ENCODE assay signal across 24 cellular contexts in genomic region chr17:82565551-82565950, GRCh38. TPM values are rescaled to one million over a fixed set of nuclear protein-coding genes. Genes with fewer than 3 reads are reported as not detected.
DNase-seq lines count a peak whose midpoint lies in the region; ATAC-seq, FAIRE-seq and TF ChIP-seq lines count a peak whose summit lies in the region.
"Had no signal": no experiment of that assay in that cellular context is flagged by ENCODE, and none has a peak within 500 bp of the region (broad histone marks: within the 10 kb centered on the region; RNA-seq: fewer than 3 reads in every experiment).

No MANE protein-coding gene starts in this region.

- in situ Hi-C loops in GM12878 (cut with MboI) = no loop called here

- no peaks in the 10 kb centered on the region for H3K27me3 Mint-ChIP-seq in MCF 10A (ENCODE audit: insufficient read depth, unreplicated experiment)
- H3K27me3 Mint-ChIP-seq: progenitor cell of endocrine pancreas; stimulated activated naive CD8-positive, alpha-beta T cell treated with anti-CD3 and anti-CD28 coated beads, Interleukin-15, amount 100 ng/mL, for 72 hours had no signal

- no peak overlapping the region for H3K4me3 Mint-ChIP-seq in MCF 10A (ENCODE audit: unreplicated experiment)
- H3K4me3 Mint-ChIP-seq: stimulated activated naive CD8-positive, alpha-beta T cell treated with anti-CD3 and anti-CD28 coated beads, Interleukin-15, amount 100 ng/mL, for 72 hours had no signal

- no peak for FAIRE-seq in GM12878 (lab: Jason Lieb, UNC)
- FAIRE-seq: GM18507 had no signal

- no peaks in the 10 kb centered on the region for H3K9me3 ChIP-seq in breast epithelium
- no peaks in the 10 kb centered on the region for H3K9me3 ChIP-seq in GM12878 (replicated peaks; ENCODE audit: control insufficient read depth, insufficient read depth, low read length)
- H3K9me3 ChIP-seq: BE2C, body of pancreas, gastroesophageal sphincter, upper lobe of left lung had no signal

- H3K4me1 ChIP-seq in breast epithelium (no peaks in the 10 kb centered on the region), GM12878 (ENCODE audit: control insufficient read depth, insufficient read depth, low read length) (no peaks in the 10 kb centered on the region)
- H3K4me1 ChIP-seq: BE2C had no signal

- H3K4me1 Mint-ChIP-seq in MCF 10A (ENCODE audit: insufficient read depth, unreplicated experiment) = peaks cover 11% of the 10 kb centered on the region

- TF ChIP-seq RAD21 in GM12878 (IDR thresholded peaks at IDR 0.05; ENCODE audit: insufficient read depth, low read depth, low read length) = no peak

- intact Hi-C loops in MCF 10A (cut with micrococcal nuclease) (no loop called here), breast epithelium (cut with DNase I; ENCODE audit: low total_unique reads) (no loop called here), GM12878 (cut with micrococcal nuclease; ENCODE audit: unreplicated experiment) (no loop called here)

- POLR2A ChIA-PET in MCF 10A (lab: Yijun Ruan, JAX) = no interaction called here
- POLR2A ChIA-PET in GM12878 (lab: Charles Lee) = no interaction called here

- 100% methylated on average over 1 of the region's 1 CpG for WGBS in GM12878 (ENCODE audit: insufficient coverage, insufficient replicate concordance, low lambda C conversion rate, missing lambda C conversion rate)

- CTCF ChIA-PET in MCF 10A (lab: Yijun Ruan, JAX) (no interaction called here), GM12878 (lab: Yijun Ruan, JAX) (no interaction called here)

- DNase-seq in MCF 10A (ENCODE audit: unreplicated experiment) = no peak
- DNase-seq in breast epithelium (ENCODE audit: low spot score in 2 of 2) = no peak
- DNase-seq in GM12878 (ENCODE audit: low read depth, low spot score) = no peak
- peak in 2 of 49 donors; percentile 12 to 24 for DNase-seq in substantia nigra (lab: John Stamatoyannopoulos, UW)
- DNase-seq in NAMALWA (ENCODE audit: low spot score) = no peak
- no peak for DNase-seq in central memory CD4-positive, alpha-beta T cell
- DNase-seq: 8988T; activated CD8-positive, alpha-beta memory T cell treated with anti-CD3 and anti-CD28 coated beads, Interleukin-2, amount 50 U/mL, for 48 hours; BE2C; body of pancreas; EL; MV-4-11; NCI-H187 treated with DMSO at 0.1 percent for 48 hours; PC-9; stimulated activated CD4-positive, alpha-beta T cell treated with anti-CD3 and anti-CD28 coated beads, Interleukin-4, amount 100 ng/mL, for 24 hours; stimulated activated naive CD8-positive, alpha-beta T cell treated with anti-CD3 and anti-CD28 coated beads, Interleukin-15, amount 100 ng/mL, for 72 hours; T-helper 2 cell; upper lobe of left lung had no signal

- BruUV-seq in MCF 10A (replicated peaks; lab: Mats Ljungman, UMichigan) (TSS peak; percentile 32), GM12878 (replicated peaks; lab: Mats Ljungman, UMichigan) (TSS peak; percentile 46)

- H3K27ac ChIP-seq in breast epithelium (no peak overlapping the region), GM12878 (ENCODE audit: control insufficient read depth, insufficient read depth) (no peak overlapping the region), layer of hippocampus (ENCODE audit: low read depth, low read length) (peak overlapping the region; percentile 69), substantia nigra (ENCODE audit: low read depth, low read length, poor library complexity, severe bottlenecking) (peak overlapping the region; percentile 80)
- H3K27ac ChIP-seq: body of pancreas, gastroesophageal sphincter, PC-9, upper lobe of left lung, VCaP had no signal

- H3K27me3 ChIP-seq in breast epithelium (no peaks in the 10 kb centered on the region), GM12878 (replicated peaks in 1 of 2; ENCODE audit: control insufficient read depth in 2 of 2, insufficient read depth in 2 of 2, low read length in 1 of 2) (no peaks in the 10 kb centered on the region), layer of hippocampus (ENCODE audit: control insufficient read depth, insufficient read depth, low read length) (no peaks in the 10 kb centered on the region)
- H3K27me3 ChIP-seq: BE2C, body of pancreas, gastroesophageal sphincter, upper lobe of left lung had no signal

- H3K27ac Mint-ChIP-seq in MCF 10A (ENCODE audit: low read depth, unreplicated experiment) = no peak overlapping the region
- H3K27ac Mint-ChIP-seq: stimulated activated naive CD8-positive, alpha-beta T cell treated with anti-CD3 and anti-CD28 coated beads, Interleukin-15, amount 100 ng/mL, for 72 hours had no signal

- no peak overlapping the region for H3K9ac ChIP-seq in GM12878 (ENCODE audit: control insufficient read depth, insufficient read depth, low read length)

- 0 out of 2 replicates have a peak, but pooled peaks cover 3% of the 10 kb centered on the region for H4K20me1 ChIP-seq in GM12878 (ENCODE audit: control insufficient read depth, insufficient read depth)

- peaks cover 15% of the 10 kb centered on the region for H3K79me2 ChIP-seq in GM12878 (ENCODE audit: control insufficient read depth, insufficient read depth, low read length)

- H2AFZ ChIP-seq in GM12878 (ENCODE audit: control insufficient read depth, low read depth, low read length) = no peak overlapping the region
- H2AFZ ChIP-seq: PC-9 had no signal

- RAD21 ChIA-PET in GM12878 (lab: Charles Lee; ENCODE audit: unreplicated experiment) = no interaction called here

- no peak for TF ChIP-seq POLR2A in breast epithelium (IDR thresholded peaks at IDR 0.05)
- TF ChIP-seq POLR2A in GM12878 (IDR thresholded peaks at IDR 0.05; ENCODE audit: low read depth, low read length) = no peak

- H3K4me3 ChIP-seq in breast epithelium (no peak overlapping the region), GM12878 (no peak overlapping the region)
- H3K4me3 ChIP-seq: body of pancreas, gastroesophageal sphincter, PC-9, upper lobe of left lung had no signal

- H3K4me2 ChIP-seq in GM12878 (ENCODE audit: control insufficient read depth, insufficient read depth) = no peak overlapping the region
- H3K4me2 ChIP-seq: PC-9 had no signal

- H3K36me3 ChIP-seq in breast epithelium = no peaks in the 10 kb centered on the region
- peaks cover 26 to 30% of the 10 kb centered on the region in 2 experiments for H3K36me3 ChIP-seq in GM12878 (ENCODE audit: control insufficient read depth in 2 of 2, insufficient read depth in 2 of 2, low read length in 1 of 2)

- peaks cover 60% of the 10 kb centered on the region for H3K36me3 Mint-ChIP-seq in MCF 10A (ENCODE audit: insufficient read depth, unreplicated experiment)

- no peak for TF ChIP-seq CTCF in MCF 10A (IDR thresholded peaks at IDR 0.05; ENCODE audit: unreplicated experiment)
- no peak for TF ChIP-seq CTCF in breast epithelium (IDR thresholded peaks at IDR 0.05)
- TF ChIP-seq CTCF in GM12878 (IDR thresholded peaks at IDR 0.05 in 2 of 3, conservative IDR thresholded peaks at IDR 0.05 in 1 of 3; ENCODE audit: control insufficient read depth in 2 of 3, extremely low read depth in 1 of 3, insufficient read depth in 1 of 3, low read depth in 3 of 3, low read length in 3 of 3) = no peak

- SMC1A ChIA-PET in GM12878 (lab: Charles Lee; ENCODE audit: uncharacterized antibody, unreplicated experiment) = no interaction called here

- TF ChIP-seq EP300 in GM12878 (IDR thresholded peaks at IDR 0.05; ENCODE audit: borderline replicate concordance in 1 of 2, control insufficient read depth in 1 of 2, low read depth in 2 of 2, low read length in 2 of 2) = no peak

- H3K9me3 Mint-ChIP-seq in MCF 10A (ENCODE audit: unreplicated experiment) = no peaks in the 10 kb centered on the region
- H3K9me3 Mint-ChIP-seq: stimulated activated naive CD8-positive, alpha-beta T cell treated with anti-CD3 and anti-CD28 coated beads, Interleukin-15, amount 100 ng/mL, for 72 hours had no signal

- ATAC-seq in GM12878 (no peak), GM18873 (IDR thresholded peaks at IDR 0.05; ENCODE audit: low FRiP score, unreplicated experiment) (no peak)
- ATAC-seq: body of pancreas; gastroesophageal sphincter; stimulated activated naive CD8-positive, alpha-beta T cell treated with anti-CD3 and anti-CD28 coated beads, Interleukin-15, amount 100 ng/mL, for 72 hours had no signal

TF ChIP-seq in GM12878, 131 proteins besides CTCF, POLR2A, EP300 and RAD21 (continues in another document):
- TF ChIP-seq E2F4 (IDR thresholded peaks at IDR 0.05; ENCODE audit: low read depth, low read length) (no peak), EGR1 (IDR thresholded peaks at IDR 0.05; ENCODE audit: borderline replicate concordance in 1 of 2, low read depth in 2 of 2, low read length in 2 of 2) (no peak), FOS (IDR thresholded peaks at IDR 0.05; ENCODE audit: borderline replicate concordance, extremely low read depth, insufficient read length) (no peak)

RNA-seq across cellular contexts. Expression of gene FOXK2, which starts 46.0 kb away (rescaled TPM):
- total RNA-seq in MCF 10A (2022) = 85.9 and 104 TPM in 2 replicates
- 10 to 100 TPM; 25.0 to 48.6 (median 36.7) TPM for total RNA-seq in breast epithelium
- total RNA-seq in GM12878 (2013; cell fraction: nucleolus; rRNA removed) = 85.5 and 97.1 TPM in 2 replicates
- total RNA-seq in GM12878 (2014; rRNA removed) = 32.2 and 35.9 TPM in 2 replicates
- total RNA-seq in GM12878 (2014; rRNA removed; fragmentation: Illumina TruSeq; extraction: Trizol) = 32.3 and 32.9 TPM in 2 replicates
- 56.8 and 58.3 TPM in 2 replicates for total RNA-seq in GM12878 (2021)
- 10.7 TPM for polyA plus RNA-seq in GM12878 (2011; ENCODE audit: low read depth)
- 26.8 and 36.6 TPM in 2 replicates for polyA plus RNA-seq in GM12878 (2011; rRNA removed)
- polyA plus RNA-seq in GM12878 (2011; cell fraction: cytosol; rRNA removed) = 26.3 and 29.4 TPM in 2 replicates
- 32.3 and 46.0 TPM in 2 replicates for polyA plus RNA-seq in GM12878 (2011; cell fraction: nucleus; rRNA removed)
- 20.2 and 24.0 TPM in 2 replicates for polyA plus RNA-seq in GM12878 (2012)
- polyA plus RNA-seq in GM12878 (2014; fragmentation: Illumina TruSeq; extraction: Trizol) = 23.0 and 39.7 TPM in 2 replicates
- 1 to 10 TPM; 2.4 to 3.8 TPM for polyA plus RNA-seq in GM12878 (2014; fragmentation: Nextera tagmentation; extraction: Ambion mirVana)
- polyA plus RNA-seq in GM12878 (2014; rRNA removed) = 38.3 and 42.3 TPM in 2 replicates
- polyA plus RNA-seq in GM12878 (2016; fragmentation: Nextera tagmentation; extraction: Ambion mirVana) = 1 to 10 TPM; 2.7 to 5.6 TPM
- 27.4 and 46.1 TPM in 2 replicates for polyA minus RNA-seq in GM12878 (2011; rRNA and poly(A)+ RNA removed)
- 31.4 and 38.8 TPM in 2 replicates for polyA minus RNA-seq in GM12878 (2011; cell fraction: cytosol; rRNA and poly(A)+ RNA removed)
- 23.0 and 45.1 TPM in 2 replicates for polyA minus RNA-seq in GM12878 (2011; cell fraction: nucleus; rRNA and poly(A)+ RNA removed)

Comparison
In these comparisons a context has a peak if more than half of its experiments do, and no peak if none do; other contexts are left out.
1. H3K27ac ChIP-seq: peak in layer of hippocampus (single experiment) and substantia nigra (single experiment); none in breast epithelium (0 of 2) and GM12878 (single experiment).